ENCODE assay signal across 8 cellular contexts in the genomic region with DNA sequence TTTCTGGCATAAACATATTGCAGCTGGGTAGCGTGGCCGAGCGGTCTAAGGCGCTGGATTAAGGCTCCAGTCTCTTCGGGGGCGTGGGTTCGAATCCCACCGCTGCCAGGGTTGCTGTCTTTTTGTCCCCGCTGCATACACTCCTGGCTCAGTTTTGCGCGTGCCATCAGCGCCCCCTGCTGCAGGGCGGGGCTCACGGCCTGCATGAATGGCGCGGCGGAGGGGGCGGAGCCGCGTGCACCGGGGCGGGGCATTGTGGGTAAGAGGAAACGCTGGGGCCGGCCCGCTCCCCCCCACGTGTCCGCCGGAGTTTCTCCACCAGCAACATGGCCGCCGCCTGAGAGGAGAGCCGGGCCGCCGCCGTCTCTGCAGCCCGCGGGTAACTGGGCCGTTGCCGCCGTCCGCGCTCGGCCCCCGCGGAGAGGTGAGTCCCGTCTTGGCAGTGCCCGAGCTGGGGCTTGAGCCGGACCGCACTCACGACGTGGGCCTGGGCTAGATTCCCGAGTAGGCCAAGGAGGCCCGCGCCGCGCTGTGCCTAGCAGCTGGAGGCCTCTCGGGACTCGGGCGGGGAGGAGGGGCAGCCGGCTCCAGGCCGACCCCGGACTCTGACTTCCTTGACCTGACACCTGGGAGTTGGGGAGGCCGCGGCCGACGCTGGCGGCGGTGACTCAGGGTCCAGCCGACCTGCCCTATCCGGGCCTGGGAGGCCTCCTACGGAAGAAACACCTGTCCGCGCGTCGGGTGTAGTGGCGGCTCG. TPM values are rescaled to one million over a fixed set of nuclear protein-coding genes. Genes with fewer than 3 reads are reported as not detected.
DNase-seq lines count a peak whose midpoint lies in the region; ATAC-seq and TF ChIP-seq lines count a peak whose summit lies in the region.

A gene with protein sequence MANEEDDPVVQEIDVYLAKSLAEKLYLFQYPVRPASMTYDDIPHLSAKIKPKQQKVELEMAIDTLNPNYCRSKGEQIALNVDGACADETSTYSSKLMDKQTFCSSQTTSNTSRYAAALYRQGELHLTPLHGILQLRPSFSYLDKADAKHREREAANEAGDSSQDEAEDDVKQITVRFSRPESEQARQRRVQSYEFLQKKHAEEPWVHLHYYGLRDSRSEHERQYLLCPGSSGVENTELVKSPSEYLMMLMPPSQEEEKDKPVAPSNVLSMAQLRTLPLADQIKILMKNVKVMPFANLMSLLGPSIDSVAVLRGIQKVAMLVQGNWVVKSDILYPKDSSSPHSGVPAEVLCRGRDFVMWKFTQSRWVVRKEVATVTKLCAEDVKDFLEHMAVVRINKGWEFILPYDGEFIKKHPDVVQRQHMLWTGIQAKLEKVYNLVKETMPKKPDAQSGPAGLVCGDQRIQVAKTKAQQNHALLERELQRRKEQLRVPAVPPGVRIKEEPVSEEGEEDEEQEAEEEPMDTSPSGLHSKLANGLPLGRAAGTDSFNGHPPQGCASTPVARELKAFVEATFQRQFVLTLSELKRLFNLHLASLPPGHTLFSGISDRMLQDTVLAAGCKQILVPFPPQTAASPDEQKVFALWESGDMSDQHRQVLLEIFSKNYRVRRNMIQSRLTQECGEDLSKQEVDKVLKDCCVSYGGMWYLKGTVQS (plus strand): TSS at position 296 of the 757 bp plus-strand sequence. CDS start 5,560 bp downstream, outside the sequence.

- H3K4me1 Mint-ChIP-seq in activated naive CD8-positive, alpha-beta T cell (ENCODE audit: low read depth): peaks cover 42% of the 10 kb centered on the region
- peaks cover 17% of the 10 kb centered on the region for H3K4me1 Mint-ChIP-seq in osteocyte (ENCODE audit: unreplicated experiment)

- peak; percentile 93 for TF ChIP-seq CTCF in osteocyte (IDR thresholded peaks at IDR 0.05)

- H3K4me3 Mint-ChIP-seq in activated naive CD8-positive, alpha-beta T cell: peak within 1 kb of the TSS; percentile 98
- H3K4me3 Mint-ChIP-seq in osteocyte (ENCODE audit: unreplicated experiment): peak within 1 kb of the TSS; percentile 89

- H3K9me3 Mint-ChIP-seq in activated naive CD8-positive, alpha-beta T cell (ENCODE audit: low read depth): no peaks in the 10 kb centered on the region
- H3K9me3 Mint-ChIP-seq in osteocyte (ENCODE audit: unreplicated experiment): no peaks in the 10 kb centered on the region

- DNase-seq in NCI-H1092 treated with DMSO at 0.1 percent for 48 hours (lab: John Stamatoyannopoulos, UW) (peak; percentile 96), SKM-1 (lab: John Stamatoyannopoulos, UW; ENCODE audit: unreplicated experiment) (peak; percentile 89), glomerular visceral epithelial cell (ENCODE audit: extremely low spot score) (peak; percentile 98), osteocyte (ENCODE audit: extremely low spot score, unreplicated experiment) (peak; percentile 100)

- peak within 1 kb of the TSS; percentile 96 for H3K27ac ChIP-seq in thymus (ENCODE audit: low read depth)

- ATAC-seq in HG02610 (IDR thresholded peaks at IDR 0.05; ENCODE audit: unreplicated experiment): peak; percentile 85

- H3K9me3 ChIP-seq in thymus (ENCODE audit: control insufficient read depth): no peaks in the 10 kb centered on the region

- peak within 1 kb of the TSS; percentile 86 for H3K4me3 ChIP-seq in thymus (ENCODE audit: low read length)

- H3K27me3 ChIP-seq in thymus (ENCODE audit: control insufficient read depth, insufficient read depth): no peaks in the 10 kb centered on the region

- peaks cover 3% of the 10 kb centered on the region for H3K36me3 ChIP-seq in thymus (ENCODE audit: control insufficient read depth, insufficient read depth)

- peak; percentile 53 for TF ChIP-seq POLR2A in GM10847 (IDR thresholded peaks at IDR 0.05; ENCODE audit: extremely low read depth, insufficient read length)

- H3K27ac Mint-ChIP-seq in activated naive CD8-positive, alpha-beta T cell: peak within 1 kb of the TSS; percentile 99
- H3K27ac Mint-ChIP-seq in osteocyte (ENCODE audit: unreplicated experiment): peak within 1 kb of the TSS; percentile 92

- H3K4me1 ChIP-seq in thymus (ENCODE audit: control insufficient read depth, insufficient read depth, low read length): peaks cover 7% of the 10 kb centered on the region

- H3K27me3 Mint-ChIP-seq in activated naive CD8-positive, alpha-beta T cell: no peaks in the 10 kb centered on the region
- H3K27me3 Mint-ChIP-seq in osteocyte (ENCODE audit: unreplicated experiment): no peaks in the 10 kb centered on the region

- WGBS in thymus: under 1% methylated on average over 76 of the region's 76 CpGs

- no peaks in the 10 kb centered on the region for H3K36me3 Mint-ChIP-seq in activated naive CD8-positive, alpha-beta T cell
- H3K36me3 Mint-ChIP-seq in osteocyte (ENCODE audit: unreplicated experiment): peaks cover 3% of the 10 kb centered on the region

RNA-seq across cellular contexts. Expression of the gene that starts here (rescaled TPM):
- total RNA-seq in osteocyte: 34.4 and 44.1 TPM in 2 replicates
- 27.4 TPM for polyA plus RNA-seq in thymus

Comparison
In these comparisons a context has a peak if more than half of its experiments do, and no peak if none do; other contexts are left out.
1. Peak in every context shown above with its lines: DNase-seq, ATAC-seq, H3K4me3 ChIP-seq and H3K27ac ChIP-seq.